Comparison of ENCODE assay signal across 11 cellular contexts in the genomic region with DNA sequence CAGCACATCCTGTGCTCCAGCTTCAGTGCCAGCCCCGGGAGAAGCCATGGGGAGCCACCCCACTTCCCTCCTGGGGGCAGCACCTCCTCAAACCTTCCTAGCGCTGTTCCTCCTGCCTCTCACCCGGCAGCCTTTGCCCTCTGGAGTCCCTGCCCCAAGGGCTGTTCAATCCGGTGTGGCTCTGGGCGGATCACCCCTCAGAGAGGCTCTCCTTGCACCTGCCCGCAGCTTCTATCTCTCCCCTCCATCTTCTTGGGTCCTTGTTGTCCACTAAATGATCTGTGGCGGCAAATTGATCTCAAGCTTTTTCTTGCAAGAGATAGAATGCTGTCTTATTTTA. TPM values are rescaled to one million over a fixed set of nuclear protein-coding genes. Genes with fewer than 3 reads are reported as not detected.
DNase-seq lines count a peak whose midpoint lies in the region; ATAC-seq, FAIRE-seq and TF ChIP-seq lines count a peak whose summit lies in the region.
"Had no signal": no experiment of that assay in that cellular context is flagged by ENCODE, and none has a peak within 500 bp of the region (broad histone marks: within the 10 kb centered on the region; RNA-seq: fewer than 3 reads in every experiment).

No MANE protein-coding gene starts in this region.

- H3K27ac Mint-ChIP-seq in activated T-cell treated with anti-CD3 and anti-CD28 coated beads, Interleukin-2, amount 50 U/mL, for 24 hours = no peak overlapping the region
- H3K27ac Mint-ChIP-seq in activated CD8-positive, alpha-beta T cell treated with anti-CD3 and anti-CD28 coated beads, Interleukin-2, amount 10 ng/mL, durations not matched to agents 7 days and 5 days = peak overlapping the region; percentile 7
- no peak overlapping the region for H3K27ac Mint-ChIP-seq in stimulated activated memory B cell treated with anti-CD40 and anti-IgM and Interleukin-4, amounts not matched to agents 10 μg/mL and 1 μg/mL and 100 μg/mL, for 72 hours

- FAIRE-seq in kidney (lab: Jason Lieb, UNC) = no peak
- FAIRE-seq: H54 had no signal

- no peak for ATAC-seq in activated CD8-positive, alpha-beta T cell treated with anti-CD3 and anti-CD28 coated beads, Interleukin-2, amount 10 ng/mL, durations not matched to agents 7 days and 5 days
- no peak for ATAC-seq in stimulated activated memory B cell treated with anti-CD40 and anti-IgM and Interleukin-4, amounts not matched to agents 10 μg/mL and 1 μg/mL and 100 μg/mL, for 72 hours

- no peaks in the 10 kb centered on the region for H3K27me3 Mint-ChIP-seq in activated T-cell treated with anti-CD3 and anti-CD28 coated beads, Interleukin-2, amount 50 U/mL, for 24 hours
- H3K27me3 Mint-ChIP-seq in activated CD8-positive, alpha-beta T cell treated with anti-CD3 and anti-CD28 coated beads, Interleukin-2, amount 10 ng/mL, durations not matched to agents 7 days and 5 days (ENCODE audit: low read depth) = no peaks in the 10 kb centered on the region
- H3K27me3 Mint-ChIP-seq in stimulated activated memory B cell treated with anti-CD40 and anti-IgM and Interleukin-4, amounts not matched to agents 10 μg/mL and 1 μg/mL and 100 μg/mL, for 72 hours = peaks cover 41% of the 10 kb centered on the region

- H3K27ac ChIP-seq in kidney (ENCODE audit: low read depth in 2 of 2, low read length in 2 of 2) = peak overlapping the region; percentile 65 to 83

- H3K36me3 Mint-ChIP-seq in activated T-cell treated with anti-CD3 and anti-CD28 coated beads, Interleukin-2, amount 50 U/mL, for 24 hours (ENCODE audit: low read depth) = peaks cover 4% of the 10 kb centered on the region
- H3K36me3 Mint-ChIP-seq in activated CD8-positive, alpha-beta T cell treated with anti-CD3 and anti-CD28 coated beads, Interleukin-2, amount 10 ng/mL, durations not matched to agents 7 days and 5 days (ENCODE audit: low read depth) = peaks cover 8% of the 10 kb centered on the region
- peaks cover 24% of the 10 kb centered on the region for H3K36me3 Mint-ChIP-seq in stimulated activated memory B cell treated with anti-CD40 and anti-IgM and Interleukin-4, amounts not matched to agents 10 μg/mL and 1 μg/mL and 100 μg/mL, for 72 hours

- no peaks in the 10 kb centered on the region for H3K36me3 ChIP-seq in kidney (ENCODE audit: control insufficient read depth in 1 of 2, insufficient read depth in 2 of 2, low read length in 2 of 2)

- DNase-seq in activated T-cell treated with anti-CD3 and anti-CD28 coated beads, Interleukin-2, amount 50 U/mL, for 24 hours = no peak
- DNase-seq in activated T-cell treated with anti-CD3 and anti-CD28 coated beads, Interleukin-2, amount 50 U/mL, for 48 hours = no peak
- DNase-seq in activated CD8-positive, alpha-beta T cell treated with anti-CD3 and anti-CD28 coated beads, Interleukin-2, amount 10 ng/mL, durations not matched to agents 7 days and 5 days = no peak
- DNase-seq in kidney (no peak), middle frontal gyrus (ENCODE audit: extremely low spot score, low spot score) (no peak), NCI-H2029 (lab: John Stamatoyannopoulos, UW) (no peak)
- DNase-seq in activated CD4-positive, CD25-positive, alpha-beta regulatory T cell treated with anti-CD3 and anti-CD28 coated beads, Interleukin-2, amount 50 U/mL, for 72 hours = no peak
- DNase-seq: activated naive CD4-positive, alpha-beta T cell treated with Interleukin-2 at 50 U/mL for 16 hours; stimulated activated CD8-positive, alpha-beta memory T cell treated with anti-CD3 and anti-CD28 coated beads, Interleukin-4, amount 100 ng/mL, for 48 hours had no signal

- CTCF ChIA-PET in activated CD8-positive, alpha-beta T cell treated with anti-CD3 and anti-CD28 coated beads, Interleukin-2, amount 10 ng/mL, durations not matched to agents 7 days and 5 days (lab: Charles Lee) = interaction anchor here (1.1 to 3.6 kb wide), 3 partner anchors 11 to 16 kb away, joined by 3 to 42 read pairs (median 6); no protein-coding TSS in a partner anchor

- no peak for TF ChIP-seq CTCF in kidney (IDR thresholded peaks at IDR 0.05; ENCODE audit: borderline replicate concordance, extremely low read depth, insufficient read depth)

- H3K4me1 Mint-ChIP-seq in activated T-cell treated with anti-CD3 and anti-CD28 coated beads, Interleukin-2, amount 50 U/mL, for 24 hours (ENCODE audit: low read depth) = peaks cover 35% of the 10 kb centered on the region
- peaks cover 37% of the 10 kb centered on the region for H3K4me1 Mint-ChIP-seq in activated CD8-positive, alpha-beta T cell treated with anti-CD3 and anti-CD28 coated beads, Interleukin-2, amount 10 ng/mL, durations not matched to agents 7 days and 5 days (ENCODE audit: low read depth)
- H3K4me1 Mint-ChIP-seq in stimulated activated memory B cell treated with anti-CD40 and anti-IgM and Interleukin-4, amounts not matched to agents 10 μg/mL and 1 μg/mL and 100 μg/mL, for 72 hours = peaks cover 36% of the 10 kb centered on the region

- POLR2A ChIA-PET in activated CD8-positive, alpha-beta T cell treated with anti-CD3 and anti-CD28 coated beads, Interleukin-2, amount 10 ng/mL, durations not matched to agents 7 days and 5 days (lab: Charles Lee) = no interaction called here

- peak overlapping the region; percentile 61 for H3K4me3 Mint-ChIP-seq in activated T-cell treated with anti-CD3 and anti-CD28 coated beads, Interleukin-2, amount 50 U/mL, for 24 hours
- H3K4me3 Mint-ChIP-seq in activated CD8-positive, alpha-beta T cell treated with anti-CD3 and anti-CD28 coated beads, Interleukin-2, amount 10 ng/mL, durations not matched to agents 7 days and 5 days = peak overlapping the region; percentile 11
- H3K4me3 Mint-ChIP-seq in stimulated activated memory B cell treated with anti-CD40 and anti-IgM and Interleukin-4, amounts not matched to agents 10 μg/mL and 1 μg/mL and 100 μg/mL, for 72 hours = peak overlapping the region; percentile 38

- intact Hi-C loops in kidney (cut with DNase I) = no loop called here

- H3K9me3 ChIP-seq in kidney (ENCODE audit: control insufficient read depth in 1 of 2, low read length in 2 of 2) = no peaks in the 10 kb centered on the region

- H3K9me3 Mint-ChIP-seq in activated T-cell treated with anti-CD3 and anti-CD28 coated beads, Interleukin-2, amount 50 U/mL, for 24 hours = no peaks in the 10 kb centered on the region
- H3K9me3 Mint-ChIP-seq in activated CD8-positive, alpha-beta T cell treated with anti-CD3 and anti-CD28 coated beads, Interleukin-2, amount 10 ng/mL, durations not matched to agents 7 days and 5 days (ENCODE audit: insufficient read depth) = no peaks in the 10 kb centered on the region
- H3K9me3 Mint-ChIP-seq in stimulated activated memory B cell treated with anti-CD40 and anti-IgM and Interleukin-4, amounts not matched to agents 10 μg/mL and 1 μg/mL and 100 μg/mL, for 72 hours = peaks cover 11% of the 10 kb centered on the region

- peaks cover 22 to 27% of the 10 kb centered on the region in 2 donors for H3K4me1 ChIP-seq in kidney (ENCODE audit: control insufficient read depth in 1 of 2, insufficient read depth in 1 of 2, low read depth in 1 of 2, low read length in 2 of 2)

- H3K4me3 ChIP-seq in kidney (ENCODE audit: low read length in 2 of 2) = peak overlapping the region; percentile 43 to 70

- H3K9ac ChIP-seq in kidney (ENCODE audit: low read length in 2 of 2) = no peak overlapping the region

RNA-seq across cellular contexts. Expression of gene CDKN1C, which starts 18.1 kb away (rescaled TPM):
- under 1 TPM; 0.21 to 0.32 TPM for total RNA-seq in activated CD8-positive, alpha-beta T cell treated with anti-CD3 and anti-CD28 coated beads, Interleukin-2, amount 10 ng/mL, durations not matched to agents 7 days and 5 days
- total RNA-seq in kidney = 54.8 TPM
- polyA plus RNA-seq in kidney (ENCODE audit: insufficient read depth, low read depth, low replicate concordance) = 192 TPM

RNA-seq across cellular contexts. Expression of gene PHLDA2, which starts 25.6 kb away (rescaled TPM):
- 1 to 10 TPM; 1.3 to 2.6 TPM for total RNA-seq in activated CD8-positive, alpha-beta T cell treated with anti-CD3 and anti-CD28 coated beads, Interleukin-2, amount 10 ng/mL, durations not matched to agents 7 days and 5 days
- total RNA-seq in kidney = 19.7 TPM
- polyA plus RNA-seq in kidney (ENCODE audit: insufficient read depth, low read depth, low replicate concordance) = 9.0 TPM

Comparison
In these comparisons a context has a peak if more than half of its experiments do, and no peak if none do; other contexts are left out.
1. H3K4me3 Mint-ChIP-seq: peak in every context shown above with its lines; median percentile 61 in activated T-cell treated with anti-CD3 and anti-CD28 coated beads, Interleukin-2, amount 50 U/mL, for 24 hours; 38 in stimulated activated memory B cell treated with anti-CD40 and anti-IgM and Interleukin-4, amounts not matched to agents 10 μg/mL and 1 μg/mL and 100 μg/mL, for 72 hours; 11 in activated CD8-positive, alpha-beta T cell treated with anti-CD3 and anti-CD28 coated beads, Interleukin-2, amount 10 ng/mL, durations not matched to agents 7 days and 5 days.
2. RNA of gene CDKN1C, which starts 18.1 kb away (total RNA-seq): 54.8 TPM in kidney (single experiment); 0.21 to 0.32 TPM in activated CD8-positive, alpha-beta T cell treated with anti-CD3 and anti-CD28 coated beads, Interleukin-2, amount 10 ng/mL, durations not matched to agents 7 days and 5 days; every median in the first group is over 10 times any median in the second.